In the genomic region with DNA sequence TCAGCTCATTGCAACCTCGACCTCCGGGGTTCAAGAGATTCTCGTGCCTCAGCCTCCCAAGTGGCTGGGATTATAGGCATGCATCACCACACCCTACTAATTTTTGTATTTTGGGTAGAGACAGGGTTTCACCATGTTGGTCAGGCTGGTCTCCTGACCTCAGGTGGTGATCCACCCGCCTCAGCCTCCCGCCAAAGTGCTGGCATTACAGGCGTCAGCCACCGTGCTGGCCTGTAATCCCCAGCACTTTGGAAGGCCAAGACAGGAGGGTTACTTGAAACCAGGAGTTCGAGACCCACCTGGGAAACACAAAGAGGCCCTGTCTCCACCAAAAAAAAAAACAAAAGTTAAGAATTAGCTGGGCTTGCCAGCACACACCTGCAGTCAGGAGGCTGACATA, we compare ENCODE assay signal across 1 cellular context.
TF ChIP-seq lines count a peak whose summit lies in the region.

No MANE protein-coding gene starts in this region.

TF ChIP-seq in HepG2, 621 proteins besides CTCF, POLR2A, EP300 and RAD21 (continued from another document):
- TF ChIP-seq, protein P1, sequence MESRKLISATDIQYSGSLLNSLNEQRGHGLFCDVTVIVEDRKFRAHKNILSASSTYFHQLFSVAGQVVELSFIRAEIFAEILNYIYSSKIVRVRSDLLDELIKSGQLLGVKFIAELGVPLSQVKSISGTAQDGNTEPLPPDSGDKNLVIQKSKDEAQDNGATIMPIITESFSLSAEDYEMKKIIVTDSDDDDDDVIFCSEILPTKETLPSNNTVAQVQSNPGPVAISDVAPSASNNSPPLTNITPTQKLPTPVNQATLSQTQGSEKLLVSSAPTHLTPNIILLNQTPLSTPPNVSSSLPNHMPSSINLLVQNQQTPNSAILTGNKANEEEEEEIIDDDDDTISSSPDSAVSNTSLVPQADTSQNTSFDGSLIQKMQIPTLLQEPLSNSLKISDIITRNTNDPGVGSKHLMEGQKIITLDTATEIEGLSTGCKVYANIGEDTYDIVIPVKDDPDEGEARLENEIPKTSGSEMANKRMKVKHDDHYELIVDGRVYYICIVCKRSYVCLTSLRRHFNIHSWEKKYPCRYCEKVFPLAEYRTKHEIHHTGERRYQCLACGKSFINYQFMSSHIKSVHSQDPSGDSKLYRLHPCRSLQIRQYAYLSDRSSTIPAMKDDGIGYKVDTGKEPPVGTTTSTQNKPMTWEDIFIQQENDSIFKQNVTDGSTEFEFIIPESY (CRISPR knock-in tag; IDR thresholded peaks at IDR 0.05): peak; percentile 81
